8 cellular contexts compared by ENCODE assay signal in the genomic region with DNA sequence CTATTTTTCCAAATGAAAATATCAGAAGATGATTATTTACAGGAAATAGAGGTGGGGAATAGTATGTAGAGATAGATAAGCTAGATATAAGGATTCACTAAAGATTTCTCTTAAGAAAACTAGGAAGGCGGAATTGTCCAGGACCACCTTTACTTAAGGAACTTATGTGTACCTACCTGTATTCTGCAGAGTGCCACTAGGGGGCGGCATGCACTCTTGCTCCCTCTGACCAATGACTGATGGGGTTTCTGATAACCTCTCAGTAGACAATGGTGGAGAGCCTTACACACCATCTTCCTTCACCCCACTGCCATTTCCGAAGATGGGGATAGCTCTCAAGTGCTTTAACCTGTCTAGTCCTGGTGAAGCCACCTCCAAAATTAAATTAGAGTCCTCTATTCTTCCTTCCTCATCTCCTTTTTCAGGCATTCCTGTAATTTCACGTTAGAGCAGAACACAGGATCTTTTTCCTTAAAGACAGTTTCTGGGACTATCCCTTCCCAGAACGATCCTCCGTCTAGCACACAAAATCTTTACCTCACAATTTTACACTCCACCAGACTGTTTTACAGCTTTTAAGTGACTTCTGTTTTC.
A peak's percentile ranks its signal among the peaks of the same experiment; 100 is the strongest.
DNase-seq lines count a peak whose midpoint lies in the region; ATAC-seq and TF ChIP-seq lines count a peak whose summit lies in the region.

No MANE protein-coding gene starts in this region.

- H3K27ac ChIP-seq in thyroid gland (no peak overlapping the region), ascending aorta (no peak overlapping the region)

- H3K4me1 ChIP-seq in BE2C, result peaks cover 20% of the 10 kb centered on the region
- H3K4me1 ChIP-seq in thyroid gland, result no peaks in the 10 kb centered on the region
- no peaks in the 10 kb centered on the region for H3K4me1 ChIP-seq in ascending aorta

- ATAC-seq in GM18511 (IDR thresholded peaks at IDR 0.05; ENCODE audit: unreplicated experiment), result peak; percentile 67
- ATAC-seq in HG02870 (IDR thresholded peaks at IDR 0.05; ENCODE audit: unreplicated experiment), result peak; percentile 75
- peak; percentile 87 for ATAC-seq in left lobe of liver

- intact Hi-C loops in thyroid gland (cut with DNase I) (no loop called here), ascending aorta (cut with DNase I) (no loop called here)

- TF ChIP-seq CTCF in BE2C (IDR thresholded peaks at IDR 0.05; ENCODE audit: low read depth, low read length) (peak; percentile 96), astrocyte of the cerebellum (IDR thresholded peaks at IDR 0.05; ENCODE audit: low read depth, low read length, missing control alignments) (peak; percentile 57), thyroid gland (IDR thresholded peaks at IDR 0.05) (peak; percentile 30 to 77 (median 56)), ascending aorta (IDR thresholded peaks at IDR 0.05) (no peak)

- no peaks in the 10 kb centered on the region for H3K9me3 ChIP-seq in BE2C
- H3K9me3 ChIP-seq in thyroid gland, result no peaks in the 10 kb centered on the region
- no peaks in the 10 kb centered on the region for H3K9me3 ChIP-seq in ascending aorta

- DNase-seq in BE2C, result peak; percentile 76
- DNase-seq in NCI-H748 treated with DMSO at 0.1 percent for 48 hours (lab: John Stamatoyannopoulos, UW), result peak; percentile 29
- no peak for DNase-seq in astrocyte of the cerebellum (ENCODE audit: low read depth)
- peak; percentile 46 for DNase-seq in left lobe of liver (ENCODE audit: low spot score)
- peak; percentile 58 to 61 for DNase-seq in thyroid gland
- no peak for DNase-seq in ascending aorta (ENCODE audit: low spot score in 2 of 2)

- 85 to 86% methylated on average over 6 of the region's 6 CpGs for WGBS in thyroid gland, 2 donors

- TF ChIP-seq POLR2A in thyroid gland (IDR thresholded peaks at IDR 0.05), result no peak

- H3K36me3 ChIP-seq in BE2C (no peaks in the 10 kb centered on the region), thyroid gland (no peaks in the 10 kb centered on the region), ascending aorta (no peaks in the 10 kb centered on the region)

- no peak overlapping the region for H3K4me3 ChIP-seq in BE2C (ENCODE audit: low read depth, low read length)
- no peak overlapping the region for H3K4me3 ChIP-seq in astrocyte of the cerebellum (ENCODE audit: low read depth, low read length)
- no peak overlapping the region for H3K4me3 ChIP-seq in thyroid gland (replicated peaks in 1 of 3)
- no peak overlapping the region for H3K4me3 ChIP-seq in ascending aorta

- in situ Hi-C loops in astrocyte of the cerebellum (cut with HindIII; ENCODE audit: low sequenced_read_pairs), result no loop called here

- H3K27me3 ChIP-seq in BE2C (no peaks in the 10 kb centered on the region), thyroid gland (no peaks in the 10 kb centered on the region), ascending aorta (no peaks in the 10 kb centered on the region)

Comparison
In these comparisons a context has a peak if more than half of its experiments do, and no peak if none do; other contexts are left out.
1. DNase-seq: peak in BE2C (single experiment), NCI-H748 treated with DMSO at 0.1 percent for 48 hours (single experiment), left lobe of liver (single experiment) and thyroid gland (2 of 2); none in astrocyte of the cerebellum (single experiment) and ascending aorta (0 of 2).
2. CTCF ChIP-seq: peak in BE2C (single experiment), astrocyte of the cerebellum (single experiment) and thyroid gland (6 of 6); none in ascending aorta (0 of 3).
3. Peak in every context shown above with its lines, with median percentiles within 50 percentile points of each other: ATAC-seq.